Comparison of ENCODE assay signal across 2 cellular contexts in genomic region chr7:2687338-2687869, GRCh38.
TF ChIP-seq lines count a peak whose summit lies in the region.

No MANE protein-coding gene starts in this region.

TF ChIP-seq in IMR-90, 13 proteins besides CTCF, POLR2A, EP300 and RAD21:
- TF ChIP-seq CEBPB (IDR thresholded peaks at IDR 0.05; ENCODE audit: low read depth, low read length) (no peak), CHD1 (IDR thresholded peaks at IDR 0.05; ENCODE audit: low read depth, low read length) (no peak), RFX5 (IDR thresholded peaks at IDR 0.05; ENCODE audit: low read depth, low read length) (no peak), SMC3 (IDR thresholded peaks at IDR 0.05; ENCODE audit: low read depth, low read length) (no peak), NFE2L2 (IDR thresholded peaks at IDR 0.05; ENCODE audit: low read depth, low read length) (no peak), MAFK (IDR thresholded peaks at IDR 0.05; ENCODE audit: low read depth, low read length) (no peak), USF2 (IDR thresholded peaks at IDR 0.05; ENCODE audit: low read depth, low read length) (no peak), BHLHE40 (IDR thresholded peaks at IDR 0.05; ENCODE audit: low read depth, low read length) (no peak), RCOR1 (IDR thresholded peaks at IDR 0.05; ENCODE audit: insufficient replicate concordance, low read length) (no peak), FOS (IDR thresholded peaks at IDR 0.05; ENCODE audit: low read depth, low read length) (peak; percentile 56), MAZ (IDR thresholded peaks at IDR 0.05; ENCODE audit: borderline replicate concordance, low read depth, low read length) (peak; percentile 34; the same call in 1 of the 2 replicates), ELK1 (IDR thresholded peaks at IDR 0.05; ENCODE audit: borderline replicate concordance, low read depth, low read length) (no peak), MXI1 (IDR thresholded peaks at IDR 0.05; ENCODE audit: borderline replicate concordance, low read depth, low read length) (no peak)
TF ChIP-seq in IMR-90: peak in this region for 2.

TF ChIP-seq in K562, 482 proteins besides CTCF, POLR2A, EP300 and RAD21:
- TF ChIP-seq PHB2 (IDR thresholded peaks at IDR 0.05; ENCODE audit: low read depth) (no peak), NFIC (IDR thresholded peaks at IDR 0.05) (peak; percentile 88)
